ENCODE assay signal across 9 cellular contexts in genomic region chr12:14614704-14615121, GRCh38. TPM values are rescaled to one million over a fixed set of nuclear protein-coding genes. Genes with fewer than 3 reads are reported as not detected.
DNase-seq lines count a peak whose midpoint lies in the region; ATAC-seq and TF ChIP-seq lines count a peak whose summit lies in the region.
"Had no signal": no experiment of that assay in that cellular context is flagged by ENCODE, and none has a peak within 500 bp of the region (broad histone marks: within the 10 kb centered on the region; RNA-seq: fewer than 3 reads in every experiment).

No MANE protein-coding gene starts in this region.

- H3K36me3 ChIP-seq in SK-N-SH (replicated peaks in 1 of 2; ENCODE audit: control insufficient read depth in 1 of 2, insufficient read depth in 2 of 2, low read length in 1 of 2): no peaks in the 10 kb centered on the region

- H3K36me3 Mint-ChIP-seq in activated CD4-positive, alpha-beta memory T cell treated with anti-CD3 and anti-CD28 coated beads for 36 hours: peaks cover 3% of the 10 kb centered on the region

- no peaks in the 10 kb centered on the region for H3K4me1 ChIP-seq in SK-N-SH (ENCODE audit: control insufficient read depth in 1 of 2, insufficient read depth in 2 of 2, low read depth in 1 of 2, low read length in 1 of 2)

- H3K9ac ChIP-seq in SK-N-SH: no peak overlapping the region

- no peak overlapping the region for H3K4me2 ChIP-seq in SK-N-SH

- H3K4me3 Mint-ChIP-seq in activated CD4-positive, alpha-beta memory T cell treated with anti-CD3 and anti-CD28 coated beads for 36 hours: no peak overlapping the region

- H3F3A ChIP-seq in SK-N-SH (replicated peaks; ENCODE audit: insufficient read depth): no peaks in the 10 kb centered on the region

- no peaks in the 10 kb centered on the region for H3K9me2 ChIP-seq in SK-N-SH

- no peak overlapping the region for H3K27ac Mint-ChIP-seq in activated CD4-positive, alpha-beta memory T cell treated with anti-CD3 and anti-CD28 coated beads for 36 hours
- H3K27ac Mint-ChIP-seq: activated T-helper 2 cell treated with anti-CD3 and anti-CD28 coated beads, Interferon-gamma antibody, Interleukin-2, Interleukin-4, amounts not matched to agents 10 μg/mL and 5 μg/mL and 100 μg/mL, durations not matched to agents 14 hours and 24 hours and 36 hours had no signal

- 43% methylated on average over 3 of the region's 3 CpGs for WGBS in SK-N-SH (ENCODE audit: low lambda C conversion rate)

- intact Hi-C loops in activated CD4-positive, alpha-beta memory T cell treated with anti-CD3 and anti-CD28 coated beads for 36 hours (cut with micrococcal nuclease): no loop called here

- POLR2A ChIA-PET in activated CD4-positive, alpha-beta memory T cell treated with anti-CD3 and anti-CD28 coated beads for 36 hours (lab: Charles Lee): no interaction called here
- POLR2A ChIA-PET in SK-N-SH (lab: Yijun Ruan, JAX): no interaction called here

- DNase-seq in GM13977 (ENCODE audit: low spot score): peak; percentile 23
- DNase-seq in activated CD4-positive, alpha-beta memory T cell treated with anti-CD3 and anti-CD28 coated beads for 36 hours: no peak
- no peak for DNase-seq in SK-N-SH
- no peak for DNase-seq in amniotic stem cell (lab: John Stamatoyannopoulos, UW)
- no peak for DNase-seq in T-helper 1 cell

- H3K27me3 ChIP-seq in SK-N-SH (ENCODE audit: insufficient read depth): no peaks in the 10 kb centered on the region

- CTCF ChIA-PET in activated CD4-positive, alpha-beta memory T cell treated with anti-CD3 and anti-CD28 coated beads for 36 hours (lab: Charles Lee): interaction anchor here (1.3 kb wide), 1 partner anchor 377 kb away, joined by 3 read pairs; no protein-coding TSS in a partner anchor
- CTCF ChIA-PET in SK-N-SH (lab: Yijun Ruan, JAX): interaction anchor here (3.4 kb wide), 1 partner anchor 376 kb away, joined by 19 read pairs; no protein-coding TSS in a partner anchor

- TF ChIP-seq RAD21 in SK-N-SH (IDR thresholded peaks at IDR 0.05; ENCODE audit: low read length): no peak

- peaks cover 9% of the 10 kb centered on the region for H3K27me3 Mint-ChIP-seq in activated CD4-positive, alpha-beta memory T cell treated with anti-CD3 and anti-CD28 coated beads for 36 hours

- in situ Hi-C loops in GM13977 (cut with MboI; ENCODE audit: low pct_unique_long_range_greater_than_20kb, low sequenced_read_pairs, unreplicated experiment): no loop called here

- no peak overlapping the region for H3K4me3 ChIP-seq in SK-N-SH (ENCODE audit: low read depth in 2 of 2, low read length in 1 of 2)

- no peaks in the 10 kb centered on the region for H3K4me1 Mint-ChIP-seq in activated CD4-positive, alpha-beta memory T cell treated with anti-CD3 and anti-CD28 coated beads for 36 hours (ENCODE audit: low read depth)

- ATAC-seq in GM21576 (IDR thresholded peaks at IDR 0.05; ENCODE audit: unreplicated experiment) (peak; percentile 45), HG03558 (IDR thresholded peaks at IDR 0.05; ENCODE audit: extremely low read depth, unreplicated experiment) (peak; percentile 51), esophagus mucosa (peak; percentile 95)

- no peak overlapping the region for H3K27ac ChIP-seq in SK-N-SH (ENCODE audit: low read depth in 2 of 2, low read length in 1 of 2)

- no peaks in the 10 kb centered on the region for H4K20me1 ChIP-seq in SK-N-SH (ENCODE audit: insufficient read depth)

- TF ChIP-seq EP300 in SK-N-SH (IDR thresholded peaks at IDR 0.05; ENCODE audit: borderline replicate concordance in 1 of 2, low read depth in 1 of 2, low read length in 1 of 2): no peak

- no peak overlapping the region for H2AFZ ChIP-seq in SK-N-SH (ENCODE audit: low read depth)

- no peaks in the 10 kb centered on the region; the same call in 1 of the 2 replicates for H3K9me3 ChIP-seq in SK-N-SH

- H3K79me2 ChIP-seq in SK-N-SH (ENCODE audit: insufficient read depth): no peaks in the 10 kb centered on the region

- TF ChIP-seq CTCF in GM13977 (IDR thresholded peaks at IDR 0.05; ENCODE audit: extremely low read depth, insufficient read depth, missing control alignments) (no peak), SK-N-SH (IDR thresholded peaks at IDR 0.05) (no peak)

- H3K9me3 Mint-ChIP-seq in activated CD4-positive, alpha-beta memory T cell treated with anti-CD3 and anti-CD28 coated beads for 36 hours: peaks cover 10% of the 10 kb centered on the region

TF ChIP-seq in SK-N-SH, 30 proteins besides CTCF, POLR2A, EP300 and RAD21:
- no peak for TF ChIP-seq TAF1 (IDR thresholded peaks at IDR 0.05; ENCODE audit: borderline replicate concordance, low read depth, low read length)
- no peak for TF ChIP-seq MEF2A (IDR thresholded peaks at IDR 0.05; ENCODE audit: borderline replicate concordance, low read depth)
- no peak for TF ChIP-seq YY1 (IDR thresholded peaks at IDR 0.05; ENCODE audit: low read depth)
- TF ChIP-seq RFX5 (IDR thresholded peaks at IDR 0.05; ENCODE audit: low read length): no peak
- no peak for TF ChIP-seq RCOR1 (IDR thresholded peaks at IDR 0.05; ENCODE audit: low read length)
- no peak for TF ChIP-seq FOSL2 (IDR thresholded peaks at IDR 0.05; ENCODE audit: borderline replicate concordance, low read depth)
- TF ChIP-seq MXI1 (IDR thresholded peaks at IDR 0.05; ENCODE audit: low read depth, low read length): no peak
- TF ChIP-seq PBX3 (IDR thresholded peaks at IDR 0.05): no peak
- TF ChIP-seq IRF3 (IDR thresholded peaks at IDR 0.05; ENCODE audit: low read depth, low read length): no peak
- TF ChIP-seq EZH2phosphoT487 (IDR thresholded peaks at IDR 0.05; ENCODE audit: borderline replicate concordance, low read depth): no peak
TF ChIP-seq in SK-N-SH: peak in this region for 0.

RNA-seq across cellular contexts. Expression of gene PLBD1, which starts 47.0 kb away (rescaled TPM):
- 56.5 TPM for total RNA-seq in esophagus mucosa
- total RNA-seq in activated CD4-positive, alpha-beta memory T cell treated with anti-CD3 and anti-CD28 coated beads for 36 hours: not detected
- 0.03 and 0.10 TPM in 2 replicates for polyA plus RNA-seq in SK-N-SH (2012; rRNA removed)
- 0.09 TPM in 1 of 2 replicates, not detected in the other for polyA plus RNA-seq in SK-N-SH (2012; cell fraction: cytosol; rRNA removed)
- polyA plus RNA-seq in SK-N-SH (2012; cell fraction: nucleus; rRNA removed): not detected in 2 replicates
- total RNA-seq: activated T-helper 2 cell treated with anti-CD3 and anti-CD28 coated beads, Interferon-gamma antibody, Interleukin-2, Interleukin-4, amounts not matched to agents 10 μg/mL and 5 μg/mL and 100 μg/mL, durations not matched to agents 14 hours and 24 hours and 36 hours had no signal

Comparison
In these comparisons a context has a peak if more than half of its experiments do, and no peak if none do; other contexts are left out.
1. ATAC-seq: peak in every context shown above with its lines; median percentile 95 in esophagus mucosa; 51 in HG03558; 45 in GM21576.
2. RNA of gene PLBD1, which starts 47.0 kb away (total RNA-seq): 56.5 TPM in esophagus mucosa (single experiment); not detected in activated CD4-positive, alpha-beta memory T cell treated with anti-CD3 and anti-CD28 coated beads for 36 hours; every median in the first group is over 10 times any median in the second.